29 cellular contexts compared by ENCODE assay signal in genomic region chr3:194279106-194279505, GRCh38.
DNase-seq lines count a peak whose midpoint lies in the region; ATAC-seq, FAIRE-seq and TF ChIP-seq lines count a peak whose summit lies in the region.
"Had no signal": no experiment of that assay in that cellular context is flagged by ENCODE, and none has a peak within 500 bp of the region (broad histone marks: within the 10 kb centered on the region; RNA-seq: fewer than 3 reads in every experiment).

No MANE protein-coding gene starts in this region.

- H3K9me3 ChIP-seq in adrenal gland (replicated peaks in 1 of 3) = no peaks in the 10 kb centered on the region
- no peaks in the 10 kb centered on the region for H3K9me3 ChIP-seq in H1 (ENCODE audit: insufficient read depth in 2 of 2, low read depth in 1 of 2, low read length in 1 of 2)
- no peaks in the 10 kb centered on the region for H3K9me3 ChIP-seq in thoracic aorta
- H3K9me3 ChIP-seq: BLaER1 treated with 17β-estradiol and CSF1 and Interleukin-3, amounts not matched to agents 10 nM and 100 nM; heart right ventricle had no signal

- no peaks in the 10 kb centered on the region for H3K23me2 ChIP-seq in H1 (ENCODE audit: low read depth, low read length)

- peaks cover 49 to 55% of the 10 kb centered on the region in 2 donors for H3K4me1 ChIP-seq in adrenal gland (replicated peaks in 1 of 2)
- H3K4me1 ChIP-seq in H1 (replicated peaks in 1 of 4; ENCODE audit: control insufficient read depth in 3 of 4, insufficient read depth in 4 of 4, low read length in 3 of 4) = peaks cover 0 to 14% (median 6%) of the 10 kb centered on the region in 4 experiments; a peak in 5 of 7 replicates
- peaks cover 36 to 67% of the 10 kb centered on the region in 2 donors for H3K4me1 ChIP-seq in thoracic aorta (ENCODE audit: control insufficient read depth in 1 of 2, low read depth in 2 of 2)

- H3K4me3 ChIP-seq in adrenal gland = no peak overlapping the region
- H3K4me3 ChIP-seq in H1 (ENCODE audit: extremely low read depth in 1 of 4, insufficient read depth in 2 of 4, low read depth in 3 of 4, low read length in 4 of 4) = no peak overlapping the region
- no peak overlapping the region for H3K4me3 ChIP-seq in thoracic aorta
- H3K4me3 ChIP-seq: BLaER1 treated with 17β-estradiol and CSF1 and Interleukin-3, amounts not matched to agents 10 nM and 100 nM; GM12878; heart right ventricle had no signal

- no peak overlapping the region for H2AFZ ChIP-seq in H1 (ENCODE audit: low read length)

- no peak overlapping the region for H2BK120ac ChIP-seq in H1 (replicated peaks; ENCODE audit: low read depth, low read length)

- 72 to 97% (median 74%) methylated on average over 4 to 9 of the region's 9 CpGs for WGBS in adrenal gland, 4 donors
- WGBS in H1 (ENCODE audit: extremely low coverage in 1 of 2, insufficient coverage in 1 of 2, insufficient read length in 1 of 2, insufficient replicate concordance in 2 of 2, low coverage in 1 of 2, low lambda C conversion rate in 2 of 2, missing lambda C conversion rate in 1 of 2), 2 experiments = 89% methylated on average over 9 of the region's 9 CpGs; no CpG with 5 or more reads in 1 of the 2 experiments

- POLR2A ChIA-PET in H1 (lab: Charles Lee; ENCODE audit: partially characterized antibody) = interaction anchor here (1.3 kb wide), 1 partner anchor 17 kb away, joined by 3 read pairs; no protein-coding TSS in a partner anchor

- no peak overlapping the region for H2AK5ac ChIP-seq in H1 (ENCODE audit: low read depth, low read length)

- peaks cover 94% of the 10 kb centered on the region for H3K4me1 Mint-ChIP-seq in nephron
- H3K4me1 Mint-ChIP-seq: activated B cell treated with CpG ODN at 0.5 μM for 24 hours had no signal

- H3K9ac ChIP-seq in H1 (replicated peaks in 1 of 4; ENCODE audit: extremely low read depth in 1 of 4, low read depth in 3 of 4, low read length in 3 of 4) = no peak overlapping the region

- TF ChIP-seq EP300 in H1 (IDR thresholded peaks at IDR 0.05; ENCODE audit: borderline replicate concordance in 1 of 2, low read depth in 2 of 2, low read length in 2 of 2) = no peak

- no peaks in the 10 kb centered on the region for H3K27me3 ChIP-seq in adrenal gland
- no peaks in the 10 kb centered on the region; a peak in 1 of 7 replicates for H3K27me3 ChIP-seq in H1 (replicated peaks in 1 of 4; ENCODE audit: control insufficient read depth in 3 of 4, extremely low read depth in 1 of 4, insufficient read depth in 3 of 4, low read length in 3 of 4)
- no peaks in the 10 kb centered on the region for H3K27me3 ChIP-seq in thoracic aorta (replicated peaks; ENCODE audit: insufficient read depth)

- TF ChIP-seq CTCF in adrenal gland (IDR thresholded peaks at IDR 0.05) (no peak), H1 (IDR thresholded peaks at IDR 0.05; ENCODE audit: control extremely low read depth in 1 of 3, insufficient read depth in 1 of 3, low read depth in 1 of 3, low read length in 3 of 3) (no peak), nephron (IDR thresholded peaks at IDR 0.05; ENCODE audit: unreplicated experiment in 3 of 3) (no peak), thoracic aorta (IDR thresholded peaks at IDR 0.05) (no peak)

- no peak overlapping the region for H3K14ac ChIP-seq in H1 (ENCODE audit: insufficient read length)

- peaks cover 31% of the 10 kb centered on the region for H3K27me3 Mint-ChIP-seq in nephron (ENCODE audit: low read depth)
- H3K27me3 Mint-ChIP-seq: activated naive CD4-positive, alpha-beta T cell treated with anti-CD3 and anti-CD28 coated beads, Interleukin-2, amount 50 U/mL, for 24 hours had no signal

- peak overlapping the region; percentile 84; the same call in 1 of the 2 replicates for H2BK15ac ChIP-seq in H1 (ENCODE audit: low read length)

- H3K4me2 ChIP-seq in H1 (ENCODE audit: insufficient read depth in 1 of 2, low read depth in 2 of 2, low read length in 2 of 2) = no peak overlapping the region

- ATAC-seq in thoracic aorta (ENCODE audit: insufficient number of reproducible peaks, low FRiP score, low read depth) (no peak), HG02610 (IDR thresholded peaks at IDR 0.05; ENCODE audit: unreplicated experiment) (no peak)
- ATAC-seq: GM12878; heart right ventricle; HepG2; naive thymus-derived CD4-positive, alpha-beta T cell; PC-3; Right ventricle myocardium inferior; SK-N-SH treated with all-trans-retinoic acid at 6 μM for 48 hours had no signal

- H4K20me1 ChIP-seq in H1 (replicated peaks in 1 of 2; ENCODE audit: control insufficient read depth in 1 of 2, insufficient read depth in 2 of 2, low read length in 2 of 2) = no peaks in the 10 kb centered on the region
- H4K20me1 ChIP-seq: BLaER1 treated with 17β-estradiol and CSF1 and Interleukin-3, amounts not matched to agents 10 nM and 100 nM had no signal

- H4K8ac ChIP-seq in H1 (ENCODE audit: extremely low read depth, insufficient read depth, low read length) = no peak overlapping the region

- no peaks in the 10 kb centered on the region for H3K36me3 ChIP-seq in adrenal gland (replicated peaks in 1 of 2)
- no peaks in the 10 kb centered on the region for H3K36me3 ChIP-seq in H1 (ENCODE audit: control insufficient read depth in 2 of 4, insufficient read depth in 4 of 4, low read length in 3 of 4)
- no peaks in the 10 kb centered on the region for H3K36me3 ChIP-seq in thoracic aorta
- H3K36me3 ChIP-seq: BLaER1 treated with 17β-estradiol and CSF1 and Interleukin-3, amounts not matched to agents 10 nM and 100 nM; heart right ventricle had no signal

- no peak overlapping the region for H2BK20ac ChIP-seq in H1 (ENCODE audit: low read length)

- intact Hi-C loops in adrenal gland (cut with DNase I) = no loop called here

- no peak overlapping the region for H3K23ac ChIP-seq in H1 (ENCODE audit: insufficient read length)

- H3K79me1 ChIP-seq in H1 (ENCODE audit: low read depth, low read length) = no peaks in the 10 kb centered on the region

- no peak overlapping the region for H3K56ac ChIP-seq in H1 (replicated peaks; ENCODE audit: insufficient read length, low read depth, low read length)

- no peak overlapping the region for H4K5ac ChIP-seq in H1 (ENCODE audit: insufficient read length, low read depth, low read length)

- 0 out of 2 replicates have a peak overlapping the region, but pooled peaks have one; percentile 55 for H2BK12ac ChIP-seq in H1 (ENCODE audit: low read depth, low read length)

- FAIRE-seq in H1 (lab: Jason Lieb, UNC) = no peak
- FAIRE-seq: astrocyte, GM12878, HepG2, kidney, small intestine had no signal

- H3K4ac ChIP-seq in H1 (replicated peaks; ENCODE audit: insufficient read length, low read depth, low read length) = no peak overlapping the region

- H3K4me3 Mint-ChIP-seq in nephron = no peak overlapping the region
- H3K4me3 Mint-ChIP-seq: activated B cell treated with CpG ODN at 0.5 μM for 24 hours; activated naive CD4-positive, alpha-beta T cell treated with anti-CD3 and anti-CD28 coated beads, Interleukin-2, amount 50 U/mL, for 24 hours; naive thymus-derived CD4-positive, alpha-beta T cell; T-helper 1 cell treated with Interleukin-12 subunit alpha and Interleukin-12 subunit beta and Interleukin-4 antibody, amounts not matched to agents 30 μg/mL and 1 μg/mL, for 36 hours had no signal

- H2BK5ac ChIP-seq in H1 (ENCODE audit: low read depth, low read length) = no peak overlapping the region

- no peak for TF ChIP-seq RAD21 in H1 (IDR thresholded peaks at IDR 0.05 in 1 of 2, conservative IDR thresholded peaks at IDR 0.05 in 1 of 2; ENCODE audit: low read depth in 2 of 2, low read length in 2 of 2)

- H4K91ac ChIP-seq in H1 (replicated peaks; ENCODE audit: insufficient read length, low read length) = no peak overlapping the region

- H3K27ac ChIP-seq in adrenal gland = peak overlapping the region in 4 of 5 donors; percentile 86 to 97 (median 92)
- H3K27ac ChIP-seq in H1 (ENCODE audit: low read depth, low read length) = no peak overlapping the region
- H3K27ac ChIP-seq in thoracic aorta = peak overlapping the region; percentile 89 to 95
- H3K27ac ChIP-seq: BLaER1 treated with 17β-estradiol and CSF1 and Interleukin-3, amounts not matched to agents 10 nM and 100 nM had no signal

- TF ChIP-seq POLR2A in adrenal gland (IDR thresholded peaks at IDR 0.05) (no peak), H1 (IDR thresholded peaks at IDR 0.05; ENCODE audit: control extremely low read depth in 1 of 2, low read depth in 2 of 2, low read length in 2 of 2) (no peak)

- H3K18ac ChIP-seq in H1 (ENCODE audit: extremely low read depth, low read length) = no peak overlapping the region

- H3K36me3 Mint-ChIP-seq in nephron (ENCODE audit: low read depth) = no peaks in the 10 kb centered on the region
- H3K36me3 Mint-ChIP-seq: activated naive CD4-positive, alpha-beta T cell treated with anti-CD3 and anti-CD28 coated beads, Interleukin-2, amount 50 U/mL, for 24 hours; naive thymus-derived CD4-positive, alpha-beta T cell had no signal

- no peaks in the 10 kb centered on the region for H3K79me2 ChIP-seq in H1 (ENCODE audit: control insufficient read depth in 1 of 2, insufficient read depth in 2 of 2, low read length in 2 of 2)

- H3K9me3 Mint-ChIP-seq in nephron = no peaks in the 10 kb centered on the region
- H3K9me3 Mint-ChIP-seq: activated B cell treated with CpG ODN at 0.5 μM for 24 hours; activated naive CD4-positive, alpha-beta T cell treated with anti-CD3 and anti-CD28 coated beads, Interleukin-2, amount 50 U/mL, for 24 hours; T-helper 1 cell treated with Interleukin-12 subunit alpha and Interleukin-12 subunit beta and Interleukin-4 antibody, amounts not matched to agents 30 μg/mL and 1 μg/mL, for 36 hours had no signal

- CTCF ChIA-PET in H1 (lab: Charles Lee; ENCODE audit: partially characterized antibody) = interaction anchor here (1.0 to 1.9 kb wide), 5 partner anchors 9 to 111 kb away, joined by 3 to 9 read pairs (median 5); no protein-coding TSS in a partner anchor

- H3K27ac Mint-ChIP-seq in nephron = peak overlapping the region; percentile 33 to 72 (median 65)
- H3K27ac Mint-ChIP-seq: activated B cell treated with CpG ODN at 0.5 μM for 24 hours; activated naive CD4-positive, alpha-beta T cell treated with anti-CD3 and anti-CD28 coated beads, Interleukin-2, amount 50 U/mL, for 24 hours; T-helper 1 cell treated with Interleukin-12 subunit alpha and Interleukin-12 subunit beta and Interleukin-4 antibody, amounts not matched to agents 30 μg/mL and 1 μg/mL, for 36 hours had no signal

- DNase-seq in adrenal gland (peak in 4 of 7 donors; percentile 6 to 47 (median 21)), H1 (ENCODE audit: low read depth in 1 of 2, low spot score in 2 of 2) (no peak), thoracic aorta (ENCODE audit: low spot score) (no peak), NCI-H2171 treated with DMSO at 0.1 percent for 48 hours (lab: John Stamatoyannopoulos, UW) (no peak), NCI-H187 treated with DMSO at 0.1 percent for 48 hours (lab: John Stamatoyannopoulos, UW) (no peak)
- DNase-seq: activated B cell treated with CpG ODN at 0.5 μM for 24 hours; activated CD4-positive, alpha-beta T cell treated with anti-CD3 and anti-CD28 coated beads, Interleukin-2, amount 50 U/mL, for 1 hour; caudate nucleus; DMS153; HCEC 1CT; heart right ventricle; kidney; naive thymus-derived CD4-positive, alpha-beta T cell; NCI-H2081; NCI-H2227 treated with DMSO at 0.1 percent for 48 hours; NCI-H526; PC-3; small intestine; stimulated activated naive CD4-positive, alpha-beta T cell had no signal

Comparison
In these comparisons a context has a peak if more than half of its experiments do, and no peak if none do; other contexts are left out.
1. DNase-seq: peak in adrenal gland (4 of 7); none in H1 (0 of 2), thoracic aorta (single experiment), NCI-H2171 treated with DMSO at 0.1 percent for 48 hours (single experiment) and NCI-H187 treated with DMSO at 0.1 percent for 48 hours (single experiment).